ENCODE assay signal across 15 cellular contexts in the genomic region with DNA sequence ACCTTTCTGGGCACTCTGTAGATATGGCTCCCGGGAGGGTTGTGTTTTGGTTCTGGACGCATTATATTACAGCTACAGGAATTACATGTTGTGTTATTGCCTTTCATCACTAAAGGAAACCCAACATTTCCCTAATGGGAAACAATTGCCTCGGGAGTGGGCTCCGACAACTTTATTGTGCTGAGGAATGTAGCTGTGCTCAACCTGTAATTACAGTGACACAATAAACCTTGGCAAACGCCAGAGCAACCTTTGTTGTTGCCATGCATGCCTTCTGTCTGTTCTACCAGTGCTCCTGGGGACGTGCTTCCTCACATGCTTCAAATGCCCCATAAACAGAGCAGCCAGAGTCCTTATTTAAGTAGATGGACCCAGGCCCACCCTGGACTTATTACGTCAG.
"Had no signal": no experiment of that assay in that cellular context is flagged by ENCODE, and none has a peak within 500 bp of the region (broad histone marks: within the 10 kb centered on the region; RNA-seq: fewer than 3 reads in every experiment).

No MANE protein-coding gene starts in this region.

- H3K9me3 ChIP-seq: lower lobe of right lung, right lobe of liver, upper lobe of left lung had no signal

- H3K4me3 ChIP-seq: coronary artery, lower lobe of right lung, right lobe of liver, upper lobe of left lung had no signal

- H3K36me3 ChIP-seq: lower lobe of right lung, right lobe of liver, upper lobe of left lung had no signal

- H3K4me1 ChIP-seq: lower lobe of right lung, right lobe of liver, upper lobe of left lung had no signal

- H3K27me3 ChIP-seq: right lobe of liver, upper lobe of left lung had no signal

- H3K27ac ChIP-seq: coronary artery, lower lobe of right lung, right lobe of liver, upper lobe of left lung had no signal

- DNase-seq: activated CD4-positive, alpha-beta memory T cell treated with anti-CD3 and anti-CD28 coated beads, Interleukin-2, amount 10 ng/mL, durations not matched to agents 7 days and 5 days; activated CD8-positive, alpha-beta memory T cell treated with anti-CD3 and anti-CD28 coated beads, Interleukin-2, amount 50 U/mL, for 4 hours; activated naive CD4-positive, alpha-beta T cell treated with Interleukin-2 at 50 U/mL for 16 hours; effector CD4-positive, alpha-beta T cell; foreskin melanocyte; kidney glomerular epithelial cell; lower lobe of right lung; naive thymus-derived CD8-positive, alpha-beta T cell; nucleus accumbens; right lobe of liver; stimulated activated CD4-positive, alpha-beta T cell treated with anti-CD3 and anti-CD28 coated beads, Interleukin-2, amount 100 ng/mL, for 24 hours; stimulated activated naive B cell treated with anti-CD40 and anti-IgM and Interleukin-4, amounts not matched to agents 10 μg/mL and 1 μg/mL and 100 μg/mL, for 72 hours; T-helper 9 cell; upper lobe of left lung had no signal

- ATAC-seq: lower lobe of right lung; naive thymus-derived CD8-positive, alpha-beta T cell; right lobe of liver; stimulated activated naive B cell treated with anti-CD40 and anti-IgM and Interleukin-4, amounts not matched to agents 10 μg/mL and 1 μg/mL and 100 μg/mL, for 72 hours had no signal
